In genomic region chr11:114059984-114060401, GRCh38 we compare ENCODE assay signal across 8 cellular contexts. TPM values are rescaled to one million over a fixed set of nuclear protein-coding genes. Genes with fewer than 3 reads are reported as not detected.
A peak's percentile ranks its signal among the peaks of the same experiment; 100 is the strongest.
DNase-seq lines count a peak whose midpoint lies in the region; ATAC-seq and TF ChIP-seq lines count a peak whose summit lies in the region.

No MANE protein-coding gene starts in this region.

- 0 to 3% (median 1%) methylated on average over 6 to 33 of the region's 33 CpGs for WGBS in heart left ventricle, 4 donors

- peak overlapping the region; percentile 1 for H3K27ac Mint-ChIP-seq in activated naive CD4-positive, alpha-beta T cell treated with anti-CD3 and anti-CD28 coated beads, Interleukin-2, amount 10 ng/mL, durations not matched to agents 7 days and 5 days

- H3K4me1 Mint-ChIP-seq in activated naive CD4-positive, alpha-beta T cell treated with anti-CD3 and anti-CD28 coated beads, Interleukin-2, amount 10 ng/mL, durations not matched to agents 7 days and 5 days = peaks cover 14% of the 10 kb centered on the region

- intact Hi-C loops in heart left ventricle (cut with DNase I) = loop anchor here (1.0 to 10.0 kb wide), 18 partner anchors 17 to 202 kb away; no protein-coding TSS in a partner anchor

- H3K27me3 Mint-ChIP-seq in activated naive CD4-positive, alpha-beta T cell treated with anti-CD3 and anti-CD28 coated beads, Interleukin-2, amount 10 ng/mL, durations not matched to agents 7 days and 5 days = peaks cover 100% of the 10 kb centered on the region

- peaks cover 1% of the 10 kb centered on the region for H3K36me3 Mint-ChIP-seq in activated naive CD4-positive, alpha-beta T cell treated with anti-CD3 and anti-CD28 coated beads, Interleukin-2, amount 10 ng/mL, durations not matched to agents 7 days and 5 days

- CTCF ChIA-PET in activated naive CD4-positive, alpha-beta T cell treated with anti-CD3 and anti-CD28 coated beads, Interleukin-2, amount 10 ng/mL, durations not matched to agents 7 days and 5 days (lab: Charles Lee) = interaction anchor here (0.7 to 6.2 kb wide), 11 partner anchors 12 to 205 kb away, joined by 3 to 53 read pairs (median 4); no protein-coding TSS in a partner anchor

- peak overlapping the region; percentile 85 for H3K4me3 Mint-ChIP-seq in activated naive CD4-positive, alpha-beta T cell treated with anti-CD3 and anti-CD28 coated beads, Interleukin-2, amount 10 ng/mL, durations not matched to agents 7 days and 5 days

- no peaks in the 10 kb centered on the region for H3K9me3 ChIP-seq in heart left ventricle

- TF ChIP-seq CTCF in heart left ventricle (IDR thresholded peaks at IDR 0.05) = peak in 2 of 12 donors; percentile 16 to 24

- peak overlapping the region; percentile 86 for H3K9ac ChIP-seq in rectal smooth muscle tissue (ENCODE audit: low read length)

- peaks cover 14 to 69% (median 54%) of the 10 kb centered on the region in 12 donors for H3K4me1 ChIP-seq in heart left ventricle
- peaks cover 8% of the 10 kb centered on the region for H3K4me1 ChIP-seq in rectal smooth muscle tissue (ENCODE audit: control insufficient read depth, insufficient read depth, low read length)

- H3K36me3 ChIP-seq in heart left ventricle (peaks cover 5 to 26% (median 19%) of the 10 kb centered on the region in 9 donors), rectal smooth muscle tissue (ENCODE audit: control insufficient read depth, insufficient read depth, low read length) (peaks cover 6% of the 10 kb centered on the region)

- DNase-seq in stimulated activated CD4-positive, alpha-beta T cell treated with anti-CD3 and anti-CD28 coated beads, Interleukin-2, amount 100 ng/mL, for 24 hours = peak; percentile 34 to 37
- DNase-seq in stimulated activated CD4-positive, alpha-beta T cell treated with anti-CD3 and anti-CD28 coated beads, Interleukin-4, amount 100 ng/mL, for 24 hours = no peak
- peak; percentile 50 for DNase-seq in activated naive CD4-positive, alpha-beta T cell treated with anti-CD3 and anti-CD28 coated beads, Interleukin-2, amount 10 ng/mL, durations not matched to agents 7 days and 5 days
- DNase-seq in heart left ventricle = peak in 3 of 5 donors; percentile 42 to 55 (median 44)
- no peak for DNase-seq in ureter (ENCODE audit: low spot score)
- no peak for DNase-seq in HT-29 (ENCODE audit: low spot score)

- ATAC-seq in heart left ventricle (peak in 3 of 4 donors; percentile 1 to 16 (median 13)), HG03139 (IDR thresholded peaks at IDR 0.05; ENCODE audit: unreplicated experiment) (no peak)

- H3K4me3 ChIP-seq in heart left ventricle (peak overlapping the region; percentile 60 to 99 (median 80)), rectal smooth muscle tissue (ENCODE audit: low read length) (peak overlapping the region; percentile 87)

- peaks cover 0 to 13% (median 0%) of the 10 kb centered on the region in 9 donors for H3K27me3 ChIP-seq in heart left ventricle
- H3K27me3 ChIP-seq in rectal smooth muscle tissue (ENCODE audit: control insufficient read depth, insufficient read depth, low read length) = peaks cover 2% of the 10 kb centered on the region

- H3K9me3 Mint-ChIP-seq in activated naive CD4-positive, alpha-beta T cell treated with anti-CD3 and anti-CD28 coated beads, Interleukin-2, amount 10 ng/mL, durations not matched to agents 7 days and 5 days = no peaks in the 10 kb centered on the region

- H3K27ac ChIP-seq in heart left ventricle = peak overlapping the region; percentile 79 to 100 (median 98)
- H3K27ac ChIP-seq in rectal smooth muscle tissue (ENCODE audit: low read depth, low read length) = peak overlapping the region; percentile 99

- TF ChIP-seq POLR2A in heart left ventricle (IDR thresholded peaks at IDR 0.05) = no peak

RNA-seq across cellular contexts. Expression of gene ZBTB16, which starts 0.5 kb away (rescaled TPM):
- 100 to 1,000 TPM in 2 of 9 donors, 10 to 100 TPM in 7; 15.3 to 130 (median 62.8) TPM for total RNA-seq in heart left ventricle
- polyA plus RNA-seq in heart left ventricle = 10 to 100 TPM; 44.0 to 86.1 TPM
- total RNA-seq in ureter = 166 TPM
- not detected in 2 replicates for total RNA-seq in HT-29 (2014; rRNA removed; shearing (Covaris generic))

Comparison
In these comparisons a context has a peak if more than half of its experiments do, and no peak if none do; other contexts are left out.
1. DNase-seq: peak in stimulated activated CD4-positive, alpha-beta T cell treated with anti-CD3 and anti-CD28 coated beads, Interleukin-2, amount 100 ng/mL, for 24 hours (2 of 2), activated naive CD4-positive, alpha-beta T cell treated with anti-CD3 and anti-CD28 coated beads, Interleukin-2, amount 10 ng/mL, durations not matched to agents 7 days and 5 days (single experiment) and heart left ventricle (3 of 5); none in stimulated activated CD4-positive, alpha-beta T cell treated with anti-CD3 and anti-CD28 coated beads, Interleukin-4, amount 100 ng/mL, for 24 hours (single experiment), ureter (single experiment) and HT-29 (single experiment).
2. RNA of gene ZBTB16, which starts 0.5 kb away (total RNA-seq): 166 TPM in ureter (single experiment) and 15.3 to 130 TPM in heart left ventricle; not detected in HT-29; every median in the first group is over 10 times any median in the second.